17 cellular contexts compared by ENCODE assay signal in genomic region chr7:32266932-32267475, GRCh38.
"Had no signal": no experiment of that assay in that cellular context is flagged by ENCODE, and none has a peak within 500 bp of the region (broad histone marks: within the 10 kb centered on the region; RNA-seq: fewer than 3 reads in every experiment).

No MANE protein-coding gene starts in this region.

- H3K9ac ChIP-seq: parathyroid adenoma had no signal

- H3K27me3 ChIP-seq: esophagus squamous epithelium, heart left ventricle, thyroid gland, uterus had no signal

- DNase-seq: activated CD4-positive, alpha-beta memory T cell treated with anti-CD3 and anti-CD28 coated beads, Interleukin-2, amount 10 ng/mL, durations not matched to agents 7 days and 5 days; activated CD4-positive, alpha-beta T cell treated with anti-CD3 and anti-CD28 coated beads for 36 hours; activated CD8-positive, alpha-beta memory T cell treated with anti-CD3 and anti-CD28 coated beads, Interleukin-2, amount 50 U/mL, for 4 hours; activated naive CD4-positive, alpha-beta T cell; aorta; dorsolateral prefrontal cortex; esophagus squamous epithelium; foreskin fibroblast; heart left ventricle; kidney glomerular epithelial cell; retina; stimulated activated CD4-positive, alpha-beta T cell treated with anti-CD3 and anti-CD28 coated beads, Interleukin-15, amount 100 ng/mL, for 24 hours; stimulated activated CD4-positive, alpha-beta T cell treated with anti-CD3 and anti-CD28 coated beads, Interleukin-4, amount 100 ng/mL, for 24 hours; thyroid gland; uterus had no signal

- H3K27me3 Mint-ChIP-seq: activated CD4-positive, alpha-beta memory T cell treated with anti-CD3 and anti-CD28 coated beads, Interleukin-2, amount 10 ng/mL, durations not matched to agents 7 days and 5 days had no signal

- H3K9me3 Mint-ChIP-seq: activated CD4-positive, alpha-beta memory T cell treated with anti-CD3 and anti-CD28 coated beads, Interleukin-2, amount 10 ng/mL, durations not matched to agents 7 days and 5 days; activated T-helper 1 cell treated with anti-CD3 and anti-CD28 coated beads, Interleukin-12 subunit alpha, Interleukin-12 subunit beta, Interleukin-2, Interleukin-4 antibody, amounts not matched to agents 30 ng/mL and 10 ng/mL and 1 ng/mL, durations not matched to agents 14 hours and 24 hours and 36 hours had no signal

- H3K4me1 Mint-ChIP-seq: activated CD4-positive, alpha-beta memory T cell treated with anti-CD3 and anti-CD28 coated beads, Interleukin-2, amount 10 ng/mL, durations not matched to agents 7 days and 5 days; activated CD4-positive, alpha-beta T cell treated with anti-CD3 and anti-CD28 coated beads for 36 hours had no signal

- H3K27ac Mint-ChIP-seq: activated CD4-positive, alpha-beta memory T cell treated with anti-CD3 and anti-CD28 coated beads, Interleukin-2, amount 10 ng/mL, durations not matched to agents 7 days and 5 days; activated CD4-positive, alpha-beta T cell treated with anti-CD3 and anti-CD28 coated beads for 36 hours; activated T-helper 1 cell treated with anti-CD3 and anti-CD28 coated beads, Interleukin-12 subunit alpha, Interleukin-12 subunit beta, Interleukin-2, Interleukin-4 antibody, amounts not matched to agents 30 ng/mL and 10 ng/mL and 1 ng/mL, durations not matched to agents 14 hours and 24 hours and 36 hours had no signal

- H3K4me3 Mint-ChIP-seq: activated CD4-positive, alpha-beta memory T cell treated with anti-CD3 and anti-CD28 coated beads, Interleukin-2, amount 10 ng/mL, durations not matched to agents 7 days and 5 days; activated CD4-positive, alpha-beta T cell treated with anti-CD3 and anti-CD28 coated beads for 36 hours; activated T-helper 1 cell treated with anti-CD3 and anti-CD28 coated beads, Interleukin-12 subunit alpha, Interleukin-12 subunit beta, Interleukin-2, Interleukin-4 antibody, amounts not matched to agents 30 ng/mL and 10 ng/mL and 1 ng/mL, durations not matched to agents 14 hours and 24 hours and 36 hours had no signal

- H3K9me3 ChIP-seq: esophagus squamous epithelium, heart left ventricle, thyroid gland, uterus had no signal

- H3K27ac ChIP-seq: dorsolateral prefrontal cortex, esophagus squamous epithelium, heart left ventricle, parathyroid adenoma, thyroid gland, uterus had no signal

- H3K4me1 ChIP-seq: esophagus squamous epithelium, parathyroid adenoma, thyroid gland, uterus had no signal

- H3K4me3 ChIP-seq: dorsolateral prefrontal cortex, esophagus squamous epithelium, heart left ventricle, thyroid gland, uterus had no signal

- H3K36me3 ChIP-seq: esophagus squamous epithelium, heart left ventricle, thyroid gland, uterus had no signal
